Comparison of ENCODE assay signal across 13 cellular contexts in genomic region chr11:11463397-11463796, GRCh38.
DNase-seq lines count a peak whose midpoint lies in the region; ATAC-seq, FAIRE-seq and TF ChIP-seq lines count a peak whose summit lies in the region.
"Had no signal": no experiment of that assay in that cellular context is flagged by ENCODE, and none has a peak within 500 bp of the region (broad histone marks: within the 10 kb centered on the region; RNA-seq: fewer than 3 reads in every experiment).

No MANE protein-coding gene starts in this region.

- TF ChIP-seq CTCF in K562 (IDR thresholded peaks at IDR 0.05 in 2 of 3, conservative IDR thresholded peaks at IDR 0.05 in 1 of 3; ENCODE audit: insufficient read depth in 2 of 3, low read depth in 1 of 3, low read length in 3 of 3), result no peak

- H3K27ac ChIP-seq in K562 (ENCODE audit: extremely low read depth, low read depth, low read length), result no peak overlapping the region
- H3K27ac ChIP-seq in rectal smooth muscle tissue (ENCODE audit: low read depth, low read length), result peak overlapping the region; percentile 44
- H3K27ac ChIP-seq: cardiac muscle cell had no signal

- no peak for TF ChIP-seq EP300 in K562 (IDR thresholded peaks at IDR 0.05; ENCODE audit: low read length)

- H3K4me3 ChIP-seq in K562, result no peak overlapping the region
- H3K4me3 ChIP-seq in rectal smooth muscle tissue (ENCODE audit: low read length), result no peak overlapping the region
- H3K4me3 ChIP-seq: cardiac muscle cell had no signal

- no peaks in the 10 kb centered on the region for H3K4me1 ChIP-seq in K562 (replicated peaks in 1 of 2; ENCODE audit: control insufficient read depth in 2 of 2, insufficient read depth in 2 of 2, low read length in 2 of 2)
- H3K4me1 ChIP-seq in rectal smooth muscle tissue (ENCODE audit: control insufficient read depth, insufficient read depth, low read length), result peaks cover 26% of the 10 kb centered on the region

- TF ChIP-seq POLR2A in K562 (conservative IDR thresholded peaks at IDR 0.05) (no peak), GM12891 (IDR thresholded peaks at IDR 0.05; ENCODE audit: low read depth, low read length) (no peak)

- BruUV-seq in K562 (replicated peaks; lab: Mats Ljungman, UMichigan), result no TSS peak

- in situ Hi-C loops in K562 (cut with MboI), result no loop called here

- CTCF ChIA-PET in K562 (lab: Yijun Ruan, JAX; ENCODE audit: low intra/inter-chr PET ratio), result no interaction called here

- no peaks in the 10 kb centered on the region for H3K9me1 ChIP-seq in K562 (ENCODE audit: control insufficient read depth, insufficient read depth, low read length)

- H3K9me3 ChIP-seq in K562 (replicated peaks; ENCODE audit: control insufficient read depth, insufficient read depth, low read depth, low read length), result no peaks in the 10 kb centered on the region

- intact Hi-C loops in K562 (cut with micrococcal nuclease), result no loop called here

- DNase-seq in NCI-H187 (lab: John Stamatoyannopoulos, UW) (peak; percentile 38 to 85), K562 (ENCODE audit: extremely low read depth in 1 of 4, low spot score in 3 of 4) (no peak), GM12891 (ENCODE audit: insufficient read length, low spot score) (no peak)
- no peak for DNase-seq in stimulated activated naive CD4-positive, alpha-beta T cell treated with Interleukin-2 at 50 U/mL for 16 hours (lab: John Stamatoyannopoulos, UW)
- DNase-seq: kidney; NCI-H2029; stimulated activated naive CD8-positive, alpha-beta T cell treated with anti-CD3 and anti-CD28 coated beads, Interleukin-15, Interleukin-2, amounts not matched to agents 100 U/mL and 50 U/mL, for 24 hours had no signal

- POLR2A ChIA-PET in K562 (lab: Yijun Ruan, JAX), result no interaction called here

- 0% methylated on average over 9 of the region's 9 CpGs for WGBS in K562 (ENCODE audit: insufficient coverage, low coverage, missing lambda C conversion rate)

- H3K36me3 ChIP-seq in K562 (ENCODE audit: control insufficient read depth, insufficient read depth, low read length), result no peaks in the 10 kb centered on the region
- no peaks in the 10 kb centered on the region for H3K36me3 ChIP-seq in rectal smooth muscle tissue (ENCODE audit: control insufficient read depth, insufficient read depth, low read length)
- H3K36me3 ChIP-seq: cardiac muscle cell had no signal

- H3K9ac ChIP-seq in K562 (ENCODE audit: insufficient read depth in 1 of 2, low read depth in 2 of 2, low read length in 2 of 2), result no peak overlapping the region
- no peak overlapping the region for H3K9ac ChIP-seq in rectal smooth muscle tissue (ENCODE audit: low read length)

- H3K27me3 ChIP-seq in K562 (ENCODE audit: control insufficient read depth in 2 of 2, insufficient read depth in 2 of 2, low read length in 2 of 2) (peaks cover 2 to 44% of the 10 kb centered on the region in 2 experiments; a peak in 2 of 5 replicates), rectal smooth muscle tissue (ENCODE audit: control insufficient read depth, insufficient read depth, low read length) (no peaks in the 10 kb centered on the region)

- no peaks in the 10 kb centered on the region for H3K79me2 ChIP-seq in K562 (ENCODE audit: control insufficient read depth, insufficient read depth, low read length)

- no peak for TF ChIP-seq RAD21 in K562 (CRISPR knock-in tag; conservative IDR thresholded peaks at IDR 0.05 in 1 of 2, IDR thresholded peaks at IDR 0.05 in 1 of 2)

- H2AFZ ChIP-seq in K562 (ENCODE audit: low read depth, low read length), result no peak overlapping the region

- peak; percentile 71 for ATAC-seq in GM18861 (IDR thresholded peaks at IDR 0.05; ENCODE audit: unreplicated experiment)
- no peak; the same call in 2 of the 3 replicates for ATAC-seq in K562
- ATAC-seq in GM18517 (IDR thresholded peaks at IDR 0.05; ENCODE audit: unreplicated experiment), result no peak
- no peak for ATAC-seq in GM19324 (IDR thresholded peaks at IDR 0.05; ENCODE audit: low FRiP score, unreplicated experiment)
- ATAC-seq: esophagus mucosa; stimulated activated naive CD8-positive, alpha-beta T cell treated with anti-CD3 and anti-CD28 coated beads, Interleukin-15, Interleukin-2, amounts not matched to agents 100 U/mL and 50 U/mL, for 24 hours had no signal

- 0 out of 2 replicates have a peak, but pooled peaks cover 13% of the 10 kb centered on the region for H4K20me1 ChIP-seq in K562 (replicated peaks; ENCODE audit: control insufficient read depth, insufficient read depth, low read length)

- FAIRE-seq in K562 (lab: Jason Lieb, UNC), result no peak
- FAIRE-seq in GM12891 (lab: Jason Lieb, UNC), result no peak
- FAIRE-seq: kidney had no signal

- H3K4me2 ChIP-seq in K562 (ENCODE audit: insufficient read depth, low read length), result no peak overlapping the region

TF ChIP-seq in K562, 482 proteins besides CTCF, POLR2A, EP300 and RAD21:
- TF ChIP-seq ZBED1 (IDR thresholded peaks at IDR 0.05) (no peak), LCOR (CRISPR knock-in tag; IDR thresholded peaks at IDR 0.05) (no peak), PKNOX1 (IDR thresholded peaks at IDR 0.05) (peak; percentile 54), PBX2 (CRISPR knock-in tag; IDR thresholded peaks at IDR 0.05; ENCODE audit: low read depth) (no peak), PBX2 (tag; conservative IDR thresholded peaks at IDR 0.05; ENCODE audit: low read depth) (peak; percentile 65), MEIS2 (IDR thresholded peaks at IDR 0.05; ENCODE audit: partially characterized antibody) (peak; percentile 81)
TF ChIP-seq in K562: peak in this region for 3.

TF ChIP-seq in GM12891, 5 proteins besides CTCF, POLR2A, EP300 and RAD21:
- no peak for TF ChIP-seq POU2F2 (IDR thresholded peaks at IDR 0.05; ENCODE audit: low read depth, low read length)
- no peak for TF ChIP-seq POLR2AphosphoS5 (IDR thresholded peaks at IDR 0.05; ENCODE audit: low read depth, low read length)
- no peak for TF ChIP-seq PAX5 (IDR thresholded peaks at IDR 0.05; ENCODE audit: insufficient read depth, low read length, severe bottlenecking)
- TF ChIP-seq SPI1 (IDR thresholded peaks at IDR 0.05; ENCODE audit: low read depth, low read length), result no peak
- no peak for TF ChIP-seq TAF1 (IDR thresholded peaks at IDR 0.05; ENCODE audit: low read depth, low read length)

Comparison
In these comparisons a context has a peak if more than half of its experiments do, and no peak if none do; other contexts are left out.
1. DNase-seq: peak in NCI-H187 (2 of 2); none in K562 (0 of 4), GM12891 (single experiment) and stimulated activated naive CD4-positive, alpha-beta T cell treated with Interleukin-2 at 50 U/mL for 16 hours (single experiment).